Comparison of ENCODE assay signal across 1 cellular context in the genomic region with DNA sequence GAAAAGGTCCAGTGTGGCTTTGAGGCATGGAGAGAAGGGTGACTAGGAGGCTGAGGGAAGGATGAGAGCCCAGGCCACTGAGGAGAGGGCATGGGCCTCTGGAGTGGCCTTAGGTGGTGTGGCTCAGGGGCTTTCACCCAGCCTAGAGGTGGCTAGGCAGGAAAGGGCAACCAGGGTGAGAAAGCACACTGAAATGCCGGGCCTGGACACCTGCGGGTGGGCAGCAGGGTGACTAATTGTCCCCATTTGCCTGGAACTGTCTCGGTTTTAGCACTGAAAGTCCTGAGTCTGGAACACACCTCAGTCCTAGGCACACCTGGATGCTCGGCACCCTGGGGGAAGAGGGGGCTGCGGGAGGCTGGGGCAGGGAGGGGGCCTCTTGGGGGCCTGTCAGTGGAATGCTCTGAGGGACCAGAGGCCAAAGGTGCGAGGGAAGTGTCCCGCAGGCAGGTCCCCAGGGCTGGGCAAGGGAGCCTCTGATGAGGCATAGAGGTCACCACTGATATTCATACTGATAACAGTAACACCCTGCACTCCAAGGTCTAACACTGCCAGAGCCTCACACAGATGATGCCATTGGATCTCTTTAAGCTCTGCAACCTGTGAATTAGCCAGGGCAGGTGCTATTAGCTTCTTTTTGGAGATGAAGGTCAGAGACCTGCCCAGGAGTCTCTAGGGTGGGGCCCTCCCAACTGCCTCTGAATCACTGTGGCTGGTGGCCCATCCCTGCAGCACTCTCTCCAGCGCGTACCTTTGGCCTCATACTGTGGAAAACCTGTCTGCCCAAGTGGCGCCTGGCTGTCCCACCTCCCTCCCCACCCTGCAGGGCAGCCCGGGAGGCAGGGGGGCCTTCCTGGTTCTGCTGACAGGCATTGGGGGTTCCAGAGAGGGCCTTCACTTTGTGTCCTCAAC.
TF ChIP-seq lines count a peak whose summit lies in the region.

No MANE protein-coding gene starts in this region.

TF ChIP-seq in HepG2, 621 proteins besides CTCF, POLR2A, EP300 and RAD21:
- TF ChIP-seq ZFP36L1 (CRISPR knock-in tag; IDR thresholded peaks at IDR 0.05) (no peak), AHDC1 (CRISPR knock-in tag; IDR thresholded peaks at IDR 0.05; ENCODE audit: borderline replicate concordance) (no peak), PRMT3 (CRISPR knock-in tag; IDR thresholded peaks at IDR 0.05; ENCODE audit: borderline replicate concordance, low read depth) (no peak), ZBTB33 (CRISPR knock-in tag; IDR thresholded peaks at IDR 0.05) (no peak), JUND (CRISPR knock-in tag; IDR thresholded peaks at IDR 0.05) (no peak), ZNF414 (CRISPR knock-in tag; IDR thresholded peaks at IDR 0.05) (no peak)
- TF ChIP-seq, protein P1, sequence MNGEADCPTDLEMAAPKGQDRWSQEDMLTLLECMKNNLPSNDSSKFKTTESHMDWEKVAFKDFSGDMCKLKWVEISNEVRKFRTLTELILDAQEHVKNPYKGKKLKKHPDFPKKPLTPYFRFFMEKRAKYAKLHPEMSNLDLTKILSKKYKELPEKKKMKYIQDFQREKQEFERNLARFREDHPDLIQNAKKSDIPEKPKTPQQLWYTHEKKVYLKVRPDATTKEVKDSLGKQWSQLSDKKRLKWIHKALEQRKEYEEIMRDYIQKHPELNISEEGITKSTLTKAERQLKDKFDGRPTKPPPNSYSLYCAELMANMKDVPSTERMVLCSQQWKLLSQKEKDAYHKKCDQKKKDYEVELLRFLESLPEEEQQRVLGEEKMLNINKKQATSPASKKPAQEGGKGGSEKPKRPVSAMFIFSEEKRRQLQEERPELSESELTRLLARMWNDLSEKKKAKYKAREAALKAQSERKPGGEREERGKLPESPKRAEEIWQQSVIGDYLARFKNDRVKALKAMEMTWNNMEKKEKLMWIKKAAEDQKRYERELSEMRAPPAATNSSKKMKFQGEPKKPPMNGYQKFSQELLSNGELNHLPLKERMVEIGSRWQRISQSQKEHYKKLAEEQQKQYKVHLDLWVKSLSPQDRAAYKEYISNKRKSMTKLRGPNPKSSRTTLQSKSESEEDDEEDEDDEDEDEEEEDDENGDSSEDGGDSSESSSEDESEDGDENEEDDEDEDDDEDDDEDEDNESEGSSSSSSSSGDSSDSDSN (CRISPR knock-in tag; IDR thresholded peaks at IDR 0.05): no peak
